ENCODE assay signal across 1 cellular context in the genomic region with DNA sequence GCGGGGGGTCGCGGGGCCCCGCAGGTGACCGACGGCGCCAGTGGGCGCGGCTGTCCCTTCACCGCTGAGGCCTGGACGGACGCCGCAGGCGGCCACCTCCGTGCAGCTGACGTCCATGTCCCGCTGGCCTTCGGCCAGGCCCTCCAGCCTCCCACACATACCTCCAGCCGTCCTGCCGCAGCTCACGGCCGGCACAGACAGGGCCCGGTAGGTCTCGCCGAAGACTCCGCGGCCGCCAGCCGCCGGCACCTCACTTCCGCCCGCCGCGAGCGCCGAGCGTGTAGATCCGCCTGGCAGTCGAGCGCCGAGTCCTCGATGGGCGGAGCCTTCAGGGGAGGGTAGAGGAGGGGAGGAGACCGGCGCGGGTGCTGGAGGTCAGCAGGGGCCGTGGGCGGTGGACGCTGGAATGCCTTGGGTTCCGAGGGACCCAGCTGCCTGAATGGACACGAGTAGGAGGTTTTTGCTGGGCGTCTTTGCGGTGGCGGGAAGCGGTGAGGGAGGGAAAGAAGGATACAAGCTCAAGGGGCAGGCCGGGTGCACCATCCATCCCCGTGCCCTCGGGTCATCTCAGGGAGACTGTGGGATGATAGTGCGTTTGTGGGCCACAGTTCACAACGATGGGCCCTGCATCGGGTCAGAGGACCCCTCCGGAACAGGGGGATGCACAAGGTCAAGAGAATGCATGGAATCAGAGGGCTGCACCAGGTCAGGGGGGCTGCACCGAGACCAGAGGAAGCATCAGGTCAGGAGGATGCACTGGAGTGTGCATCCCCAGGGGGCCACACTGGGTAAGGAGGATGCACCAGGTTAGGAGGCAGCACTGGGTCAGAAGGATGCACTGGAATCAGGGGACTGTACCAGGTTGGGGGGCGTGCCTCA.
TF ChIP-seq lines count a peak whose summit lies in the region.

A gene with protein sequence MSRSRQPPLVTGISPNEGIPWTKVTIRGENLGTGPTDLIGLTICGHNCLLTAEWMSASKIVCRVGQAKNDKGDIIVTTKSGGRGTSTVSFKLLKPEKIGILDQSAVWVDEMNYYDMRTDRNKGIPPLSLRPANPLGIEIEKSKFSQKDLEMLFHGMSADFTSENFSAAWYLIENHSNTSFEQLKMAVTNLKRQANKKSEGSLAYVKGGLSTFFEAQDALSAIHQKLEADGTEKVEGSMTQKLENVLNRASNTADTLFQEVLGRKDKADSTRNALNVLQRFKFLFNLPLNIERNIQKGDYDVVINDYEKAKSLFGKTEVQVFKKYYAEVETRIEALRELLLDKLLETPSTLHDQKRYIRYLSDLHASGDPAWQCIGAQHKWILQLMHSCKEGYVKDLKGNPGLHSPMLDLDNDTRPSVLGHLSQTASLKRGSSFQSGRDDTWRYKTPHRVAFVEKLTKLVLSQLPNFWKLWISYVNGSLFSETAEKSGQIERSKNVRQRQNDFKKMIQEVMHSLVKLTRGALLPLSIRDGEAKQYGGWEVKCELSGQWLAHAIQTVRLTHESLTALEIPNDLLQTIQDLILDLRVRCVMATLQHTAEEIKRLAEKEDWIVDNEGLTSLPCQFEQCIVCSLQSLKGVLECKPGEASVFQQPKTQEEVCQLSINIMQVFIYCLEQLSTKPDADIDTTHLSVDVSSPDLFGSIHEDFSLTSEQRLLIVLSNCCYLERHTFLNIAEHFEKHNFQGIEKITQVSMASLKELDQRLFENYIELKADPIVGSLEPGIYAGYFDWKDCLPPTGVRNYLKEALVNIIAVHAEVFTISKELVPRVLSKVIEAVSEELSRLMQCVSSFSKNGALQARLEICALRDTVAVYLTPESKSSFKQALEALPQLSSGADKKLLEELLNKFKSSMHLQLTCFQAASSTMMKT (minus strand): TSS at position 282 of the 879 bp plus-strand sequence. CDS start 55,321 bp downstream, outside the sequence.

TF ChIP-seq in HepG2, 621 proteins besides CTCF, POLR2A, EP300 and RAD21 (continued from another document and continues in another):
- TF ChIP-seq, protein P1, sequence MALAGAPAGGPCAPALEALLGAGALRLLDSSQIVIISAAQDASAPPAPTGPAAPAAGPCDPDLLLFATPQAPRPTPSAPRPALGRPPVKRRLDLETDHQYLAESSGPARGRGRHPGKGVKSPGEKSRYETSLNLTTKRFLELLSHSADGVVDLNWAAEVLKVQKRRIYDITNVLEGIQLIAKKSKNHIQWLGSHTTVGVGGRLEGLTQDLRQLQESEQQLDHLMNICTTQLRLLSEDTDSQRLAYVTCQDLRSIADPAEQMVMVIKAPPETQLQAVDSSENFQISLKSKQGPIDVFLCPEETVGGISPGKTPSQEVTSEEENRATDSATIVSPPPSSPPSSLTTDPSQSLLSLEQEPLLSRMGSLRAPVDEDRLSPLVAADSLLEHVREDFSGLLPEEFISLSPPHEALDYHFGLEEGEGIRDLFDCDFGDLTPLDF (CRISPR knock-in tag; IDR thresholded peaks at IDR 0.05), result peak; percentile 46; the same call in 1 of the 2 replicates
- TF ChIP-seq HNRNPH1 (optimal IDR thresholded peaks at IDR 0.05; ENCODE audit: low read depth, low read length) (no peak), NFYB (CRISPR knock-in tag; IDR thresholded peaks at IDR 0.05) (peak; percentile 31; the same call in 1 of the 2 replicates), ZNF781 (CRISPR knock-in tag; IDR thresholded peaks at IDR 0.05; ENCODE audit: borderline replicate concordance, not compliant biosample characterization) (peak; percentile 65), KMT2A (CRISPR knock-in tag; IDR thresholded peaks at IDR 0.05) (peak; percentile 100), ZNF331 (CRISPR knock-in tag; IDR thresholded peaks at IDR 0.05) (peak; percentile 96), ZNF660 (CRISPR knock-in tag; IDR thresholded peaks at IDR 0.05; ENCODE audit: borderline replicate concordance, low read depth) (no peak), ZNF205 (CRISPR knock-in tag; IDR thresholded peaks at IDR 0.05) (peak; percentile 66), MXI1 (IDR thresholded peaks at IDR 0.05; ENCODE audit: borderline replicate concordance, low read depth, low read length) (peak; percentile 81; the same call in 1 of the 3 replicates), HOXD1 (CRISPR knock-in tag; IDR thresholded peaks at IDR 0.05) (peak; percentile 95), HMG20A (CRISPR knock-in tag; IDR thresholded peaks at IDR 0.05; ENCODE audit: borderline replicate concordance) (peak; percentile 22; the same call in 1 of the 2 replicates), MTA3 (CRISPR knock-in tag; IDR thresholded peaks at IDR 0.05) (no peak), FOXM1 (CRISPR knock-in tag; IDR thresholded peaks at IDR 0.05) (no peak), SETDB1 (CRISPR knock-in tag; IDR thresholded peaks at IDR 0.05; ENCODE audit: borderline replicate concordance) (no peak), ZNF256 (CRISPR knock-in tag; conservative IDR thresholded peaks at IDR 0.05) (0 out of 2 replicates have a peak, but pooled peaks have one; percentile 76), ZFYVE20 (CRISPR knock-in tag; IDR thresholded peaks at IDR 0.05; ENCODE audit: borderline replicate concordance, low read depth) (peak; percentile 74; the same call in 1 of the 2 replicates), ZNF44 (CRISPR knock-in tag; IDR thresholded peaks at IDR 0.05) (no peak), RBFOX2 (IDR thresholded peaks at IDR 0.05; ENCODE audit: low read depth, low read length) (peak; percentile 94)
- TF ChIP-seq, protein P2, sequence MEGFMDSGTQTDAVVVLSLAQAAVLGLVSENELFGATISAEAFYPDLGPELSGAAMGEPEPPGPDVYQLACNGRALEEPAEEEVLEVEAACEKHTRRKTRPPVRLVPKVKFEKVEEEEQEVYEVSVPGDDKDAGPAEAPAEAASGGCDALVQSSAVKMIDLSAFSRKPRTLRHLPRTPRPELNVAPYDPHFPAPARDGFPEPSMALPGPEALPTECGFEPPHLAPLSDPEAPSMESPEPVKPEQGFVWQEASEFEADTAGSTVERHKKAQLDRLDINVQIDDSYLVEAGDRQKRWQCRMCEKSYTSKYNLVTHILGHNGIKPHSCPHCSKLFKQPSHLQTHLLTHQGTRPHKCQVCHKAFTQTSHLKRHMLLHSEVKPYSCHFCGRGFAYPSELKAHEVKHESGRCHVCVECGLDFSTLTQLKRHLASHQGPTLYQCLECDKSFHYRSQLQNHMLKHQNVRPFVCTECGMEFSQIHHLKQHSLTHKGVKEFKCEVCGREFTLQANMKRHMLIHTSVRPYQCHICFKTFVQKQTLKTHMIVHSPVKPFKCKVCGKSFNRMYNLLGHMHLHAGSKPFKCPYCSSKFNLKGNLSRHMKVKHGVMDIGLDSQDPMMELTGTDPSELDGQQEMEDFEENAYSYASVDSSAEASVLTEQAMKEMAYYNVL (CRISPR knock-in tag; IDR thresholded peaks at IDR 0.05; ENCODE audit: borderline replicate concordance), result peak; percentile 75
- TF ChIP-seq, protein P3, sequence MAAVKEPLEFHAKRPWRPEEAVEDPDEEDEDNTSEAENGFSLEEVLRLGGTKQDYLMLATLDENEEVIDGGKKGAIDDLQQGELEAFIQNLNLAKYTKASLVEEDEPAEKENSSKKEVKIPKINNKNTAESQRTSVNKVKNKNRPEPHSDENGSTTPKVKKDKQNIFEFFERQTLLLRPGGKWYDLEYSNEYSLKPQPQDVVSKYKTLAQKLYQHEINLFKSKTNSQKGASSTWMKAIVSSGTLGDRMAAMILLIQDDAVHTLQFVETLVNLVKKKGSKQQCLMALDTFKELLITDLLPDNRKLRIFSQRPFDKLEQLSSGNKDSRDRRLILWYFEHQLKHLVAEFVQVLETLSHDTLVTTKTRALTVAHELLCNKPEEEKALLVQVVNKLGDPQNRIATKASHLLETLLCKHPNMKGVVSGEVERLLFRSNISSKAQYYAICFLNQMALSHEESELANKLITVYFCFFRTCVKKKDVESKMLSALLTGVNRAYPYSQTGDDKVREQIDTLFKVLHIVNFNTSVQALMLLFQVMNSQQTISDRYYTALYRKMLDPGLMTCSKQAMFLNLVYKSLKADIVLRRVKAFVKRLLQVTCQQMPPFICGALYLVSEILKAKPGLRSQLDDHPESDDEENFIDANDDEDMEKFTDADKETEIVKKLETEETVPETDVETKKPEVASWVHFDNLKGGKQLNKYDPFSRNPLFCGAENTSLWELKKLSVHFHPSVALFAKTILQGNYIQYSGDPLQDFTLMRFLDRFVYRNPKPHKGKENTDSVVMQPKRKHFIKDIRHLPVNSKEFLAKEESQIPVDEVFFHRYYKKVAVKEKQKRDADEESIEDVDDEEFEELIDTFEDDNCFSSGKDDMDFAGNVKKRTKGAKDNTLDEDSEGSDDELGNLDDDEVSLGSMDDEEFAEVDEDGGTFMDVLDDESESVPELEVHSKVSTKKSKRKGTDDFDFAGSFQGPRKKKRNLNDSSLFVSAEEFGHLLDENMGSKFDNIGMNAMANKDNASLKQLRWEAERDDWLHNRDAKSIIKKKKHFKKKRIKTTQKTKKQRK (IDR thresholded peaks at IDR 0.05; ENCODE audit: low read length), result no peak
- TF ChIP-seq, protein P4, sequence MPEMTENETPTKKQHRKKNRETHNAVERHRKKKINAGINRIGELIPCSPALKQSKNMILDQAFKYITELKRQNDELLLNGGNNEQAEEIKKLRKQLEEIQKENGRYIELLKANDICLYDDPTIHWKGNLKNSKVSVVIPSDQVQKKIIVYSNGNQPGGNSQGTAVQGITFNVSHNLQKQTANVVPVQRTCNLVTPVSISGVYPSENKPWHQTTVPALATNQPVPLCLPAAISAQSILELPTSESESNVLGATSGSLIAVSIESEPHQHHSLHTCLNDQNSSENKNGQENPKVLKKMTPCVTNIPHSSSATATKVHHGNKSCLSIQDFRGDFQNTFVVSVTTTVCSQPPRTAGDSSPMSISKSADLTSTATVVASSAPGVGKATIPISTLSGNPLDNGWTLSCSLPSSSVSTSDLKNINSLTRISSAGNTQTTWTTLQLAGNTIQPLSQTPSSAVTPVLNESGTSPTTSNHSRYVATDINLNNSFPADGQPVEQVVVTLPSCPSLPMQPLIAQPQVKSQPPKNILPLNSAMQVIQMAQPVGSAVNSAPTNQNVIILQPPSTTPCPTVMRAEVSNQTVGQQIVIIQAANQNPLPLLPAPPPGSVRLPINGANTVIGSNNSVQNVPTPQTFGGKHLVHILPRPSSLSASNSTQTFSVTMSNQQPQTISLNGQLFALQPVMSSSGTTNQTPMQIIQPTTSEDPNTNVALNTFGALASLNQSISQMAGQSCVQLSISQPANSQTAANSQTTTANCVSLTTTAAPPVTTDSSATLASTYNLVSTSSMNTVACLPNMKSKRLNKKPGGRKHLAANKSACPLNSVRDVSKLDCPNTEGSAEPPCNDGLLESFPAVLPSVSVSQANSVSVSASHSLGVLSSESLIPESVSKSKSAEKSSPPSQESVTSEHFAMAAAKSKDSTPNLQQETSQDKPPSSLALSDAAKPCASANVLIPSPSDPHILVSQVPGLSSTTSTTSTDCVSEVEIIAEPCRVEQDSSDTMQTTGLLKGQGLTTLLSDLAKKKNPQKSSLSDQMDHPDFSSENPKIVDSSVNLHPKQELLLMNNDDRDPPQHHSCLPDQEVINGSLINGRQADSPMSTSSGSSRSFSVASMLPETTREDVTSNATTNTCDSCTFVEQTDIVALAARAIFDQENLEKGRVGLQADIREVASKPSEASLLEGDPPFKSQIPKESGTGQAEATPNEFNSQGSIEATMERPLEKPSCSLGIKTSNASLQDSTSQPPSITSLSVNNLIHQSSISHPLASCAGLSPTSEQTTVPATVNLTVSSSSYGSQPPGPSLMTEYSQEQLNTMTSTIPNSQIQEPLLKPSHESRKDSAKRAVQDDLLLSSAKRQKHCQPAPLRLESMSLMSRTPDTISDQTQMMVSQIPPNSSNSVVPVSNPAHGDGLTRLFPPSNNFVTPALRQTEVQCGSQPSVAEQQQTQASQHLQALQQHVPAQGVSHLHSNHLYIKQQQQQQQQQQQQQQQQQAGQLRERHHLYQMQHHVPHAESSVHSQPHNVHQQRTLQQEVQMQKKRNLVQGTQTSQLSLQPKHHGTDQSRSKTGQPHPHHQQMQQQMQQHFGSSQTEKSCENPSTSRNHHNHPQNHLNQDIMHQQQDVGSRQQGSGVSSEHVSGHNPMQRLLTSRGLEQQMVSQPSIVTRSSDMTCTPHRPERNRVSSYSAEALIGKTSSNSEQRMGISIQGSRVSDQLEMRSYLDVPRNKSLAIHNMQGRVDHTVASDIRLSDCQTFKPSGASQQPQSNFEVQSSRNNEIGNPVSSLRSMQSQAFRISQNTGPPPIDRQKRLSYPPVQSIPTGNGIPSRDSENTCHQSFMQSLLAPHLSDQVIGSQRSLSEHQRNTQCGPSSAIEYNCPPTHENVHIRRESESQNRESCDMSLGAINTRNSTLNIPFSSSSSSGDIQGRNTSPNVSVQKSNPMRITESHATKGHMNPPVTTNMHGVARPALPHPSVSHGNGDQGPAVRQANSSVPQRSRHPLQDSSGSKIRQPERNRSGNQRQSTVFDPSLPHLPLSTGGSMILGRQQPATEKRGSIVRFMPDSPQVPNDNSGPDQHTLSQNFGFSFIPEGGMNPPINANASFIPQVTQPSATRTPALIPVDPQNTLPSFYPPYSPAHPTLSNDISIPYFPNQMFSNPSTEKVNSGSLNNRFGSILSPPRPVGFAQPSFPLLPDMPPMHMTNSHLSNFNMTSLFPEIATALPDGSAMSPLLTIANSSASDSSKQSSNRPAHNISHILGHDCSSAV (CRISPR knock-in tag; IDR thresholded peaks at IDR 0.05; ENCODE audit: borderline replicate concordance), result 0 out of 2 replicates have a peak, but pooled peaks have one; percentile 59
- TF ChIP-seq, protein P5, sequence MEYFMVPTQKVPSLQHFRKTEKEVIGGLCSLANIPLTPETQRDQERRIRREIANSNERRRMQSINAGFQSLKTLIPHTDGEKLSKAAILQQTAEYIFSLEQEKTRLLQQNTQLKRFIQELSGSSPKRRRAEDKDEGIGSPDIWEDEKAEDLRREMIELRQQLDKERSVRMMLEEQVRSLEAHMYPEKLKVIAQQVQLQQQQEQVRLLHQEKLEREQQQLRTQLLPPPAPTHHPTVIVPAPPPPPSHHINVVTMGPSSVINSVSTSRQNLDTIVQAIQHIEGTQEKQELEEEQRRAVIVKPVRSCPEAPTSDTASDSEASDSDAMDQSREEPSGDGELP (IDR thresholded peaks at IDR 0.05; ENCODE audit: borderline replicate concordance, low read depth), result peak; percentile 73; the same call in 1 of the 2 replicates
- TF ChIP-seq, protein P6, sequence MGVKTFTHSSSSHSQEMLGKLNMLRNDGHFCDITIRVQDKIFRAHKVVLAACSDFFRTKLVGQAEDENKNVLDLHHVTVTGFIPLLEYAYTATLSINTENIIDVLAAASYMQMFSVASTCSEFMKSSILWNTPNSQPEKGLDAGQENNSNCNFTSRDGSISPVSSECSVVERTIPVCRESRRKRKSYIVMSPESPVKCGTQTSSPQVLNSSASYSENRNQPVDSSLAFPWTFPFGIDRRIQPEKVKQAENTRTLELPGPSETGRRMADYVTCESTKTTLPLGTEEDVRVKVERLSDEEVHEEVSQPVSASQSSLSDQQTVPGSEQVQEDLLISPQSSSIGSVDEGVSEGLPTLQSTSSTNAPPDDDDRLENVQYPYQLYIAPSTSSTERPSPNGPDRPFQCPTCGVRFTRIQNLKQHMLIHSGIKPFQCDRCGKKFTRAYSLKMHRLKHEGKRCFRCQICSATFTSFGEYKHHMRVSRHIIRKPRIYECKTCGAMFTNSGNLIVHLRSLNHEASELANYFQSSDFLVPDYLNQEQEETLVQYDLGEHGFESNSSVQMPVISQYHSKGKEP (CRISPR knock-in tag; IDR thresholded peaks at IDR 0.05), result peak; percentile 82; the same call in 1 of the 2 replicates
